Comparison of ENCODE assay signal across 8 cellular contexts in the genomic region with DNA sequence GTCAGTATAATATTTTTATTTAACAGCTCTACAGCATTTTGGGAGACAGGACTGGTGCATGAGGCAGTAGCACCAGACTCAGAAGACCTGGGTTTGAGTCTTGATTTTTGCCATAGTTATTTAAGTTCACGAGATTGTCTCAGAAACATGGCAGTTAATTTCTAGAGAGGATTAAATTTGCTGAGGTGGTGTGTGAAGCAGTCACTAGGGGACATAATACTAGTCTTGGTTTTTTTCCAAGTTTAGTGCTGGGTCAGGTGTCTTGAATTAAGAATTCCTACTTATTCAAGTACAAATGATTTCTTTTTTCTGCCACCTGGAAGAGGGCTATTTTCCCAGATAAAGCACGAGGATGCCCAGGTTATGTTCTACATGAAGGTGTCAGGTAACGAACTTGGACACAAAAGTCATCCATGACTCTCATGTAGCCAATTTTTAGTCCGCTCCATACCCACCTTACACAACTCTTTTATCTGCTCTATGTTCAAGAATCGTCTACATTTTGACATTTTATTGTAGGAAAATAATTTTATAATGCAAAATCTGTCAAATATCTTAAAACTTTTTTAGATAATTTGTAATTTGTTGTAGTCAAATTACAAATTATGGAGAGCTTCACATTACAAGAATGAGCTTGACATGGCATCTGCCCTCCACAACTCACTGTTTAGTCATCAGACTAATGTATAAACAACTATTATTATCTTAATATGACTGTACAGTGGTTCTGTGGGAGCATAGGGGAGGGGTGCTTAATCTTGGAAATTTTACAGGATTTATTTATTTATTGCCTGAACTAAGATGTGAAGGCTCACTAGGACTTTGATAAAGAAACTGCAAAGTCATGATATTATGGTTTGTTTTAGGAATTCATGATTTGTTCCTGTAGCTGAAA. TPM values are rescaled to one million over a fixed set of nuclear protein-coding genes. Genes with fewer than 3 reads are reported as not detected.
DNase-seq lines count a peak whose midpoint lies in the region; ATAC-seq and TF ChIP-seq lines count a peak whose summit lies in the region.

No MANE protein-coding gene starts in this region.

- in situ Hi-C loops in astrocyte of the cerebellum (cut with HindIII; ENCODE audit: low sequenced_read_pairs), result no loop called here

- WGBS in liver, result 34% methylated on average over 5 of the region's 5 CpGs

- peak; percentile 64 for DNase-seq in EL
- DNase-seq in M059J (ENCODE audit: low read depth), result peak; percentile 79
- DNase-seq in astrocyte of the cerebellum (ENCODE audit: low read depth), result no peak
- no peak for DNase-seq in tibial artery
- no peak for DNase-seq in C1 segment of cervical spinal cord (lab: John Stamatoyannopoulos, UW)
- DNase-seq in NCI-H187 (lab: John Stamatoyannopoulos, UW), result no peak

- H3K36me3 ChIP-seq in liver (ENCODE audit: control insufficient read depth in 4 of 4, insufficient read depth in 3 of 4, low read depth in 1 of 4, low read length in 3 of 4) (peaks cover 0 to 11% (median 6%) of the 10 kb centered on the region in 4 donors), tibial artery (peaks cover 12 to 22% (median 14%) of the 10 kb centered on the region in 3 donors)

- H3K27me3 ChIP-seq in liver (ENCODE audit: control insufficient read depth in 4 of 4, insufficient read depth in 4 of 4, low read length in 3 of 4) (no peaks in the 10 kb centered on the region), tibial artery (no peaks in the 10 kb centered on the region)

- intact Hi-C loops in tibial artery (cut with DNase I; ENCODE audit: low total_unique reads), result loop anchor here (10.0 kb wide), 2 partner anchors 99 to 429 kb away; partner anchors contain the start of genes BAZ2B and WDSUB1

- peaks cover 3 to 34% (median 23%) of the 10 kb centered on the region in 4 donors for H3K4me1 ChIP-seq in liver (ENCODE audit: control insufficient read depth in 4 of 4, insufficient read depth in 4 of 4, low read length in 3 of 4)
- H3K4me1 ChIP-seq in tibial artery, result peaks cover 0 to 67% (median 40%) of the 10 kb centered on the region in 4 donors

- H3K4me3 ChIP-seq in astrocyte of the cerebellum (ENCODE audit: low read depth, low read length) (peak overlapping the region; percentile 75), liver (ENCODE audit: low read depth in 1 of 3, low read length in 3 of 3) (peak overlapping the region; percentile 72 to 96 (median 84)), tibial artery (peak overlapping the region; percentile 79 to 85)

- ATAC-seq in HG03095 (IDR thresholded peaks at IDR 0.05; ENCODE audit: unreplicated experiment), result no peak

- TF ChIP-seq CTCF in astrocyte of the cerebellum (IDR thresholded peaks at IDR 0.05; ENCODE audit: low read depth, low read length, missing control alignments) (peak; percentile 18), liver (IDR thresholded peaks at IDR 0.05; ENCODE audit: low read depth, low read length, missing input control) (no peak), tibial artery (IDR thresholded peaks at IDR 0.05) (no peak)

- H3K9me3 ChIP-seq in liver (ENCODE audit: control insufficient read depth in 4 of 4, low read length in 3 of 4), result no peaks in the 10 kb centered on the region
- no peaks in the 10 kb centered on the region for H3K9me3 ChIP-seq in tibial artery

- H3K9ac ChIP-seq in liver (ENCODE audit: low read depth in 1 of 2, low read length in 2 of 2), result peak overlapping the region; percentile 94

- no peak for TF ChIP-seq RAD21 in liver (IDR thresholded peaks at IDR 0.05)

- H3K27ac ChIP-seq in liver (ENCODE audit: low read depth in 1 of 2, low read length in 2 of 2) (peak overlapping the region; percentile 95 to 99), tibial artery (peak overlapping the region; percentile 93 to 98)

TF ChIP-seq in liver, 16 proteins besides CTCF, POLR2A, EP300 and RAD21:
- TF ChIP-seq YY1 (IDR thresholded peaks at IDR 0.05), result no peak
- TF ChIP-seq HNF4G (IDR thresholded peaks at IDR 0.05), result no peak
- TF ChIP-seq HNF4A (conservative IDR thresholded peaks at IDR 0.05), result no peak
- no peak for TF ChIP-seq ATF3 (IDR thresholded peaks at IDR 0.05)
- TF ChIP-seq MAX (IDR thresholded peaks at IDR 0.05), result no peak
- no peak for TF ChIP-seq SP1 (IDR thresholded peaks at IDR 0.05)

RNA-seq across cellular contexts. Expression of gene MARCHF7, which starts 1.6 kb away (rescaled TPM):
- 81.7 and 114 TPM in 2 replicates for total RNA-seq in M059J (2014; rRNA removed; shearing (Covaris generic))
- 10 to 100 TPM; 52.0 to 57.6 TPM for total RNA-seq in liver
- 10 to 100 TPM; 16.9 to 22.9 TPM for polyA plus RNA-seq in liver

Comparison
In these comparisons a context has a peak if more than half of its experiments do, and no peak if none do; other contexts are left out.
1. DNase-seq: peak in EL (single experiment) and M059J (single experiment); none in astrocyte of the cerebellum (single experiment), tibial artery (0 of 2), C1 segment of cervical spinal cord (0 of 14) and NCI-H187 (0 of 2).
2. Peak in every context shown above with its lines, with median percentiles within 50 percentile points of each other: H3K4me3 ChIP-seq.